In genomic region chr11:120255519-120255866, GRCh38 we compare ENCODE assay signal across 23 cellular contexts. TPM values are rescaled to one million over a fixed set of nuclear protein-coding genes. Genes with fewer than 3 reads are reported as not detected.
A peak's percentile ranks its signal among the peaks of the same experiment; 100 is the strongest.
DNase-seq lines count a peak whose midpoint lies in the region; TF ChIP-seq lines count a peak whose summit lies in the region.
"Had no signal": no experiment of that assay in that cellular context is flagged by ENCODE, and none has a peak within 500 bp of the region (broad histone marks: within the 10 kb centered on the region; RNA-seq: fewer than 3 reads in every experiment).

No MANE protein-coding gene starts in this region.

- H3K36me3 ChIP-seq in H7 (replicated peaks; ENCODE audit: control insufficient read depth, insufficient read depth, low read length) (no peaks in the 10 kb centered on the region), OCI-LY1 (ENCODE audit: insufficient read depth, low read length) (no peaks in the 10 kb centered on the region), spleen (no peaks in the 10 kb centered on the region)
- H3K36me3 ChIP-seq: heart left ventricle, Peyer's patch, SJCRH30, tibial nerve had no signal

- H4K20me1 ChIP-seq in OCI-LY1 (ENCODE audit: insufficient read depth, low read length): no peaks in the 10 kb centered on the region

- TF ChIP-seq POLR2A in spleen (IDR thresholded peaks at IDR 0.05): no peak

- no peaks in the 10 kb centered on the region for H3F3A ChIP-seq in OCI-LY1 (ENCODE audit: insufficient read depth, low read length)

- no peak overlapping the region for H2AFZ ChIP-seq in OCI-LY1 (ENCODE audit: low read length)
- H2AFZ ChIP-seq: GM23248 had no signal

- intact Hi-C loops in spleen (cut with DNase I; ENCODE audit: low total_unique reads): no loop called here

- no peaks in the 10 kb centered on the region for H3K9me3 ChIP-seq in OCI-LY1 (ENCODE audit: low read length)
- no peaks in the 10 kb centered on the region for H3K9me3 ChIP-seq in iPS-18c (ENCODE audit: control insufficient read depth, insufficient read depth, low read length)
- no peaks in the 10 kb centered on the region for H3K9me3 ChIP-seq in spleen
- H3K9me3 ChIP-seq: heart left ventricle, Peyer's patch, SJCRH30, tibial nerve had no signal

- 8 to 13% (median 9%) methylated on average over 7 to 9 of the region's 9 CpGs for WGBS in spleen, 5 donors

- TF ChIP-seq CTCF in OCI-LY1 (IDR thresholded peaks at IDR 0.05; ENCODE audit: low read length) (no peak), spleen (IDR thresholded peaks at IDR 0.05 in 8 of 11, conservative IDR thresholded peaks at IDR 0.05 in 3 of 11) (no peak)

- no peak for DNase-seq in H7
- peak; percentile 67 for DNase-seq in spleen
- DNase-seq in NK-92 (lab: John Stamatoyannopoulos, UW; ENCODE audit: unreplicated experiment): no peak
- DNase-seq in hypothalamus (lab: John Stamatoyannopoulos, UW): no peak
- no peak for DNase-seq in NCI-H1092 (lab: John Stamatoyannopoulos, UW)
- DNase-seq: activated CD4-positive, alpha-beta T cell treated with anti-CD3 and anti-CD28 coated beads, Interleukin-2, amount 10 ng/mL, durations not matched to agents 7 days and 5 days; activated CD8-positive, alpha-beta memory T cell treated with anti-CD3 and anti-CD28 coated beads, Interleukin-2, amount 10 ng/mL, durations not matched to agents 7 days and 5 days; activated naive CD4-positive, alpha-beta T cell treated with anti-CD3 and anti-CD28 coated beads, Interleukin-2, amount 10 ng/mL, durations not matched to agents 7 days and 5 days; caudate nucleus; dorsolateral prefrontal cortex; GM23248; heart left ventricle; NCI-H2081; NCI-H446 treated with DMSO at 0.1 percent for 48 hours; Peyer's patch; SJCRH30 had no signal

- H3K27me3 ChIP-seq in H7 (ENCODE audit: control insufficient read depth, insufficient read depth, low read length) (peaks cover 10% of the 10 kb centered on the region), OCI-LY1 (ENCODE audit: insufficient read depth, low read length) (no peaks in the 10 kb centered on the region), spleen (replicated peaks in 1 of 7) (peaks cover 0 to 98% (median 27%) of the 10 kb centered on the region in 7 donors)
- H3K27me3 ChIP-seq: Peyer's patch, SJCRH30 had no signal

- no peaks in the 10 kb centered on the region for H3K9me2 ChIP-seq in OCI-LY1 (ENCODE audit: low read depth, low read length)

- H3K79me2 ChIP-seq in OCI-LY1 (ENCODE audit: insufficient read depth, low read length): no peaks in the 10 kb centered on the region

- H3K4me3 ChIP-seq in H7 (ENCODE audit: insufficient read depth, low read depth, low read length) (peak overlapping the region; percentile 40), OCI-LY1 (ENCODE audit: low read depth, low read length, poor library complexity, severe bottlenecking) (peak overlapping the region; percentile 27), iPS-18c (ENCODE audit: insufficient read depth, low read depth, low read length) (peak overlapping the region; percentile 2; the same call in 1 of the 2 replicates), spleen (no peak overlapping the region)
- H3K4me3 ChIP-seq: dorsolateral prefrontal cortex, GM23248, heart left ventricle, Peyer's patch, SJCRH30, skin epidermis, tibial nerve had no signal

- peaks cover 8% of the 10 kb centered on the region for H3K4me1 ChIP-seq in OCI-LY1 (ENCODE audit: insufficient read depth, low read length, severe bottlenecking)
- peaks cover 0 to 8% (median 0%) of the 10 kb centered on the region in 6 donors for H3K4me1 ChIP-seq in spleen
- H3K4me1 ChIP-seq: Peyer's patch, SJCRH30, tibial nerve had no signal

- H3K9ac ChIP-seq in OCI-LY1 (ENCODE audit: low read length): no peak overlapping the region
- H3K9ac ChIP-seq: GM23248 had no signal

- peak overlapping the region; percentile 44; the same call in 1 of the 2 replicates for H3K4me2 ChIP-seq in OCI-LY1 (ENCODE audit: low read length)

- no peak overlapping the region for H3K27ac ChIP-seq in OCI-LY1 (ENCODE audit: low read depth, low read length, poor library complexity, severe bottlenecking)
- H3K27ac ChIP-seq in spleen: no peak overlapping the region
- H3K27ac ChIP-seq: dorsolateral prefrontal cortex, epithelial cell of prostate, GM23248, heart left ventricle, Peyer's patch, SJCRH30, skin epidermis, tibial nerve had no signal

RNA-seq across cellular contexts. Expression of gene POU2F3, which starts 15.6 kb away (rescaled TPM):
- 0.81 TPM in 1 of 2 replicates, not detected in the other for total RNA-seq in H7 (2014; rRNA removed; shearing (Covaris generic))
- total RNA-seq in spleen: under 1 TPM in 3 of 7 donors, not detected in 4; 0.22 to 0.27 (median 0.26) TPM
- under 1 TPM; 0.04 to 0.16 (median 0.05) TPM for polyA plus RNA-seq in spleen
- total RNA-seq: activated CD4-positive, alpha-beta T cell treated with anti-CD3 and anti-CD28 coated beads, Interleukin-2, amount 10 ng/mL, durations not matched to agents 7 days and 5 days; activated CD8-positive, alpha-beta memory T cell treated with anti-CD3 and anti-CD28 coated beads, Interleukin-2, amount 10 ng/mL, durations not matched to agents 7 days and 5 days; GM23248; liver; pulmonary artery endothelial cell; SJCRH30 had no signal
- polyA plus RNA-seq: GM23248, heart left ventricle, liver had no signal

RNA-seq across cellular contexts. Expression of gene OAF, which starts 44.7 kb away (rescaled TPM):
- 11.6 and 15.8 TPM in 2 replicates for total RNA-seq in H7 (2014; rRNA removed; shearing (Covaris generic))
- 100 to 1,000 TPM in 1 of 7 donors, 10 to 100 TPM in 6; 28.3 to 148 (median 82.6) TPM for total RNA-seq in spleen
- 10 to 100 TPM; 10.6 to 44.1 (median 20.5) TPM for polyA plus RNA-seq in spleen

Comparison
In these comparisons a context has a peak if more than half of its experiments do, and no peak if none do; other contexts are left out.
1. H3K4me3 ChIP-seq: peak in H7 (single experiment), OCI-LY1 (single experiment) and iPS-18c (single experiment); none in spleen (0 of 8).